ENCODE assay signal across 20 cellular contexts in the genomic region with DNA sequence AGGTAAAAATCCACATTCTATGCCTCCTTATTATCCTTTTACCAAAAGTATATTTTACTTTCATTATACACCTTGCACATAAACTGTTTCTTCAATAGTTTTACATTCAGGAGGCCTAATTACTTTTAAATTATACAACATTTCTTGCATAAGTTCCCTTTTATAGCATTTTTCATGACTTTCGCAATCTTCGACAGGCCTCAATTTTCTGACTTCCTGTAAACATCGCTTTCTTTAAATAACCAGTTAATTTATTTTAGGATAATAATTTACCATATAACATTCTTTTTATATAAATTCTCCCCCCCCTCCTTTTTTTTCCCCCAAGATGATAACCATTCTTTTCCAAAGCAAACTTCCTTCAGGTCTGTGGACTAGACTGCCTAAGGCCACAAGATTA. TPM values are rescaled to one million over a fixed set of nuclear protein-coding genes. Genes with fewer than 3 reads are reported as not detected.
DNase-seq lines count a peak whose midpoint lies in the region; ATAC-seq, FAIRE-seq and TF ChIP-seq lines count a peak whose summit lies in the region.
"Had no signal": no experiment of that assay in that cellular context is flagged by ENCODE, and none has a peak within 500 bp of the region (broad histone marks: within the 10 kb centered on the region; RNA-seq: fewer than 3 reads in every experiment).

No MANE protein-coding gene starts in this region.

- H3K14ac ChIP-seq in H9 (ENCODE audit: insufficient read depth, low read length) = no peak overlapping the region

- no peak overlapping the region for H4K91ac ChIP-seq in H9 (ENCODE audit: insufficient read length, low read depth, low read length)

- H2AK5ac ChIP-seq in H9 (ENCODE audit: insufficient read length, low read length) = no peak overlapping the region

- no peak overlapping the region for H3K4me3 ChIP-seq in K562
- no peak overlapping the region for H3K4me3 ChIP-seq in upper lobe of right lung
- H3K4me3 ChIP-seq: SJCRH30 had no signal

- FAIRE-seq in K562 (lab: Jason Lieb, UNC) = no peak
- FAIRE-seq: H54, HepG2 had no signal

- H2AFZ ChIP-seq in K562 (ENCODE audit: low read depth, low read length) (no peak overlapping the region), H9 (ENCODE audit: low read length) (no peak overlapping the region)

- peaks cover 9 to 11% (median 9%) of the 10 kb centered on the region in 3 experiments for H3K36me3 Mint-ChIP-seq in H9 (ENCODE audit: insufficient read depth in 1 of 3, low read depth in 3 of 3)

- no peaks in the 10 kb centered on the region for H3K79me2 ChIP-seq in K562 (ENCODE audit: control insufficient read depth, insufficient read depth, low read length)
- H3K79me2 ChIP-seq in H9 (ENCODE audit: insufficient read depth, low read length) = no peaks in the 10 kb centered on the region

- TF ChIP-seq EP300 in K562 (IDR thresholded peaks at IDR 0.05; ENCODE audit: low read length) = no peak

- CTCF ChIA-PET in K562 (lab: Yijun Ruan, JAX; ENCODE audit: low intra/inter-chr PET ratio) = no interaction called here

- H3K4me1 ChIP-seq in K562 (replicated peaks in 1 of 2; ENCODE audit: control insufficient read depth in 2 of 2, insufficient read depth in 2 of 2, low read length in 2 of 2) = no peaks in the 10 kb centered on the region
- peaks cover 4% of the 10 kb centered on the region for H3K4me1 ChIP-seq in upper lobe of right lung
- H3K4me1 ChIP-seq in H9 (ENCODE audit: insufficient read depth, low read length) = no peaks in the 10 kb centered on the region; the same call in 1 of the 2 replicates
- H3K4me1 ChIP-seq: SJCRH30 had no signal

- no peak overlapping the region for H3K4ac ChIP-seq in H9 (ENCODE audit: low read depth, low read length)

- no peak overlapping the region for H2BK120ac ChIP-seq in H9 (ENCODE audit: low read depth, low read length, poor library complexity, severe bottlenecking)

- no peak overlapping the region for H4K5ac ChIP-seq in H9 (ENCODE audit: insufficient read length, low read depth, low read length)

- no peaks in the 10 kb centered on the region for H3K9me3 ChIP-seq in K562 (replicated peaks; ENCODE audit: control insufficient read depth, insufficient read depth, low read depth, low read length)
- H3K9me3 ChIP-seq in upper lobe of right lung = no peaks in the 10 kb centered on the region
- H3K9me3 ChIP-seq in H9 (ENCODE audit: control insufficient read depth, low read depth, low read length) = no peaks in the 10 kb centered on the region
- H3K9me3 ChIP-seq: Caco-2, SJCRH30 had no signal

- H2BK5ac ChIP-seq in H9 (ENCODE audit: insufficient read length, low read length) = no peak overlapping the region

- H3K56ac ChIP-seq in H9 (ENCODE audit: insufficient read length, low read depth, low read length) = no peak overlapping the region

- no peak overlapping the region for H2BK20ac ChIP-seq in H9 (ENCODE audit: low read depth, low read length, poor library complexity, severe bottlenecking)

- intact Hi-C loops in K562 (cut with micrococcal nuclease) = loop anchor here (10.0 kb wide), 1 partner anchor 313 kb away; no protein-coding TSS in a partner anchor
- intact Hi-C loops in upper lobe of right lung (cut with DNase I) = no loop called here

- H3K4me3 Mint-ChIP-seq in H9 = no peak overlapping the region

- no peak for TF ChIP-seq CTCF in K562 (IDR thresholded peaks at IDR 0.05 in 2 of 3, conservative IDR thresholded peaks at IDR 0.05 in 1 of 3; ENCODE audit: insufficient read depth in 2 of 3, low read depth in 1 of 3, low read length in 3 of 3)
- no peak for TF ChIP-seq CTCF in upper lobe of right lung (IDR thresholded peaks at IDR 0.05)
- no peak for TF ChIP-seq CTCF in H9 (conservative IDR thresholded peaks at IDR 0.05)

- peak; percentile 56 for DNase-seq in SIG-M5 treated with dmso at 0.1 percent for 504 hours (lab: John Stamatoyannopoulos, UW; ENCODE audit: unreplicated experiment)
- no peak for DNase-seq in SIG-M5 (lab: John Stamatoyannopoulos, UW)
- peak; percentile 34 for DNase-seq in NOMO-1 treated with dmso at 0.1 percent for 144 hours (lab: John Stamatoyannopoulos, UW; ENCODE audit: unreplicated experiment)
- no peak for DNase-seq in K562 (ENCODE audit: extremely low read depth in 1 of 4, low spot score in 3 of 4)
- DNase-seq in upper lobe of right lung = no peak
- no peak for DNase-seq in HuH-7.5 (ENCODE audit: low spot score)
- DNase-seq in activated CD4-positive, alpha-beta T cell treated with anti-CD3 and anti-CD28 coated beads, Interleukin-2, amount 50 U/mL, for 4 hours = no peak
- DNase-seq in H9 = no peak
- DNase-seq: Caco-2; NCI-H1092 treated with DMSO at 0.1 percent for 48 hours; NCI-H1694; NCI-H2107; NCI-H345; NCI-H69; NK-92 treated with Interleukin-12 subunit alpha and Interleukin-12 subunit beta, amount 100 ng/mL, for 24 hours; SJCRH30 had no signal

- H2BK12ac ChIP-seq in H9 (ENCODE audit: insufficient read length, low read depth, low read length) = no peak overlapping the region

- POLR2A ChIA-PET in K562 (lab: Yijun Ruan, JAX) = interaction anchor here (0.6 kb wide), 1 partner anchor 29 kb away, joined by 4 read pairs; no protein-coding TSS in a partner anchor

- in situ Hi-C loops in K562 (cut with MboI) = no loop called here

- H3K27me3 Mint-ChIP-seq in H9 (ENCODE audit: low read depth) = no peaks in the 10 kb centered on the region

- H3K4me1 Mint-ChIP-seq in H9 = peaks cover 9 to 11% of the 10 kb centered on the region in 2 experiments

- no peak overlapping the region for H2BK15ac ChIP-seq in H9 (ENCODE audit: low read depth, low read length)

- H3K27ac Mint-ChIP-seq in H9 = no peak overlapping the region

- WGBS in K562 (ENCODE audit: insufficient coverage, low coverage, missing lambda C conversion rate) = 100% methylated on average over 3 of the region's 3 CpGs
- no CpG with 5 or more reads among the region's 3 CpGs for WGBS in H9 (ENCODE audit: extremely low coverage, insufficient read length, low lambda C conversion rate)

- H3K18ac ChIP-seq in H9 (ENCODE audit: insufficient read length, low read depth, low read length) = no peak overlapping the region

- no peaks in the 10 kb centered on the region for H3K23me2 ChIP-seq in H9 (ENCODE audit: insufficient read length, low read depth, low read length, poor library complexity, severe bottlenecking)

- H3K27ac ChIP-seq in K562 (ENCODE audit: extremely low read depth, low read depth, low read length) = no peak overlapping the region
- peak overlapping the region; percentile 14 for H3K27ac ChIP-seq in upper lobe of right lung
- no peak overlapping the region for H3K27ac ChIP-seq in H9 (ENCODE audit: insufficient read length, low read depth, low read length)
- H3K27ac ChIP-seq: 22Rv1, C4-2B, SJCRH30 had no signal

- H3K36me3 ChIP-seq in K562 (ENCODE audit: control insufficient read depth, insufficient read depth, low read length) = 0 out of 3 replicates have a peak, but pooled peaks cover 2% of the 10 kb centered on the region
- peaks cover 17% of the 10 kb centered on the region for H3K36me3 ChIP-seq in upper lobe of right lung
- H3K36me3 ChIP-seq: SJCRH30 had no signal

- no peak overlapping the region for H4K8ac ChIP-seq in H9 (replicated peaks; ENCODE audit: insufficient read length, low read depth, low read length)

- no peaks in the 10 kb centered on the region for H3K27me3 ChIP-seq in K562 (ENCODE audit: control insufficient read depth in 2 of 2, insufficient read depth in 2 of 2, low read length in 2 of 2)
- no peaks in the 10 kb centered on the region for H3K27me3 ChIP-seq in upper lobe of right lung
- no peaks in the 10 kb centered on the region for H3K27me3 ChIP-seq in H9 (ENCODE audit: insufficient read depth, low read length)
- H3K27me3 ChIP-seq: SJCRH30 had no signal

- ATAC-seq in K562 (no peak), upper lobe of right lung (no peak)
- ATAC-seq: HepG2 had no signal

- peaks cover 9 to 10% of the 10 kb centered on the region in 2 experiments; a peak in 4 of 5 replicates for H3K9me3 Mint-ChIP-seq in H9

- no peaks in the 10 kb centered on the region for H4K20me1 ChIP-seq in K562 (replicated peaks; ENCODE audit: control insufficient read depth, insufficient read depth, low read length)
- no peaks in the 10 kb centered on the region for H4K20me1 ChIP-seq in H9 (ENCODE audit: control insufficient read depth, insufficient read depth, insufficient read length)

- H3K9me1 ChIP-seq in K562 (ENCODE audit: control insufficient read depth, insufficient read depth, low read length) = no peaks in the 10 kb centered on the region

- no peak for TF ChIP-seq POLR2A in K562 (conservative IDR thresholded peaks at IDR 0.05)

- BruUV-seq in K562 (replicated peaks; lab: Mats Ljungman, UMichigan) = no TSS peak

- H3K79me1 ChIP-seq in H9 (ENCODE audit: insufficient read depth, low read depth, low read length, poor library complexity, severe bottlenecking) = no peaks in the 10 kb centered on the region

- H3T11ph ChIP-seq in H9 (ENCODE audit: low read length) = no peak overlapping the region

- H3K4me2 ChIP-seq in K562 (ENCODE audit: insufficient read depth, low read length) = no peak overlapping the region
- no peak overlapping the region for H3K4me2 ChIP-seq in H9 (ENCODE audit: insufficient read depth, insufficient read length, low read length)

- no peak overlapping the region for H3K23ac ChIP-seq in H9 (ENCODE audit: insufficient read length, low read depth, low read length)

- no peak overlapping the region for H3K9ac ChIP-seq in K562 (ENCODE audit: insufficient read depth in 1 of 2, low read depth in 2 of 2, low read length in 2 of 2)
- no peak overlapping the region for H3K9ac ChIP-seq in H9 (ENCODE audit: extremely low read depth, insufficient read length, low read length)

- TF ChIP-seq RAD21 in K562 (CRISPR knock-in tag; conservative IDR thresholded peaks at IDR 0.05 in 1 of 2, IDR thresholded peaks at IDR 0.05 in 1 of 2) = no peak

TF ChIP-seq in K562, 482 proteins besides CTCF, POLR2A, EP300 and RAD21 (continues in another document):
- TF ChIP-seq CEBPB (tag; IDR thresholded peaks at IDR 0.05) = peak; percentile 67

RNA-seq across cellular contexts. Expression of gene SLC35A1, which starts 9.2 kb away (rescaled TPM):
- 9.0 and 17.3 TPM in 2 replicates for total RNA-seq in K562 (2011; cell fraction: chromatin; rRNA removed; ENCODE audit: low replicate concordance)
- 10.0 and 10.5 TPM in 2 replicates for total RNA-seq in K562 (2011; cell fraction: nucleolus; rRNA removed)
- total RNA-seq in K562 (2011; cell fraction: nucleoplasm; rRNA removed) = 15.6 and 15.7 TPM in 2 replicates
- total RNA-seq in K562 (2014; rRNA removed) (6.9 and 7.5 TPM in 2 replicates), K562 (2014; rRNA removed; fragmentation: Illumina TruSeq; extraction: Trizol) (15.6 and 16.5 TPM in 2 replicates), K562 (2015; rRNA removed; fragmentation: Illumina TruSeq; extraction: Trizol) (12.6 and 14.4 TPM in 2 replicates), K562 (2021) (9.8 and 11.4 TPM in 2 replicates), upper lobe of right lung (48.9 TPM), H9 (2021) (6.1 and 7.1 TPM in 2 replicates)
- polyA plus RNA-seq in K562 (2011; rRNA removed) (21.6 and 26.4 TPM in 2 replicates), K562 (2014; fragmentation: Illumina TruSeq; extraction: Trizol) (11.6 and 14.3 TPM in 2 replicates), K562 (2014; fragmentation: Nextera tagmentation; extraction: Ambion mirVana) (10 to 100 TPM; 36.1 to 37.1 TPM), K562 (2014; rRNA removed) (14.9 and 15.2 TPM in 2 replicates)
- 6.3 and 9.6 TPM in 2 replicates for polyA plus RNA-seq in K562 (2011; cell fraction: cytosol; rRNA removed)
- 12.3 and 16.9 TPM in 2 replicates for polyA plus RNA-seq in K562 (2011; cell fraction: nucleus; rRNA removed)
- polyA plus RNA-seq in K562 (2012) = 10.7 and 11.4 TPM in 2 replicates
- polyA minus RNA-seq in K562 (2011; rRNA and poly(A)+ RNA removed) = 10.0 and 12.8 TPM in 2 replicates
- polyA minus RNA-seq in K562 (2011; cell fraction: cytosol; rRNA and poly(A)+ RNA removed) = 4.9 and 5.8 TPM in 2 replicates
- 3.9 and 6.0 TPM in 2 replicates for polyA minus RNA-seq in K562 (2011; cell fraction: nucleus; rRNA and poly(A)+ RNA removed)

Comparison
In these comparisons a context has a peak if more than half of its experiments do, and no peak if none do; other contexts are left out.
1. DNase-seq: peak in SIG-M5 treated with dmso at 0.1 percent for 504 hours (single experiment) and NOMO-1 treated with dmso at 0.1 percent for 144 hours (single experiment); none in SIG-M5 (single experiment), K562 (0 of 4), upper lobe of right lung (single experiment), HuH-7.5 (single experiment), activated CD4-positive, alpha-beta T cell treated with anti-CD3 and anti-CD28 coated beads, Interleukin-2, amount 50 U/mL, for 4 hours (0 of 2) and H9 (single experiment).